ENCODE assay signal across 26 cellular contexts in the genomic region with DNA sequence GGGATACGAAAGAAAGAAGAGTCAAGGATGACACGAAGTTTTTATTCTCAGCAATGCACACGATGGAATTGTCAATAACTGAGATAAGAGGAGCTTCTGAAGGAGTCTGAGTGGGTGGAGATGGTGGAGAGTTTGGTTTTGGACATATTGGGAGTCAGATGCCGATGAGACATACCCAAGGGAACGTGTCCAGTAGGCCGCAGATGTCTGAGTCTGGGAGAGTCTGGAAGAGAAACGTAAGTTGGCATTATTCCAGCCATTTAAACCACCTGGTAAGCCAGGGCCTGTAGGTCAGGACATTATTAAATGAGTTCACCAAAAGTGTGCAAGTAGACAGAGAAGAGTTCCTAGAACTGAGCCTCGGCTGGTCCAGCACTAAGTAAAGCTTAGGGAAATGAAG.
"Had no signal": no experiment of that assay in that cellular context is flagged by ENCODE, and none has a peak within 500 bp of the region (broad histone marks: within the 10 kb centered on the region; RNA-seq: fewer than 3 reads in every experiment).

No MANE protein-coding gene starts in this region.

- H3K9me3 ChIP-seq: ascending aorta, Peyer's patch had no signal

- DNase-seq: activated CD4-positive, alpha-beta memory T cell treated with anti-CD3 and anti-CD28 coated beads for 36 hours; activated CD4-positive, alpha-beta T cell treated with anti-CD3 and anti-CD28 coated beads, Interleukin-2, amount 10 ng/mL, durations not matched to agents 7 days and 5 days; activated CD4-positive, CD25-positive, alpha-beta regulatory T cell; activated CD8-positive, alpha-beta memory T cell treated with anti-CD3 and anti-CD28 coated beads for 24 hours; activated effector memory CD4-positive, alpha-beta T cell treated with anti-CD3 and anti-CD28 coated beads, Interleukin-2, amount 50 U/mL, for 16 hours; activated naive CD4-positive, alpha-beta T cell treated with Interleukin-2 at 50 U/mL for 16 hours; activated naive CD8-positive, alpha-beta T cell treated with anti-CD3 and anti-CD28 coated beads, Interleukin-2, amount 50 U/mL, for 24 hours; activated T-cell treated with anti-CD3 and anti-CD28 coated beads, Interleukin-2, amount 50 U/mL, for 4 hours; amniotic stem cell; NCI-H1048; NCI-H146; NCI-H187 treated with DMSO at 0.1 percent for 48 hours; NCI-H2081 treated with DMSO at 0.1 percent for 48 hours; NCI-H446; NCI-H524; NCI-H774; NK-92 treated with Interleukin-12 subunit alpha and Interleukin-12 subunit beta, amount 100 ng/mL, for 24 hours; OCI-M1; Peyer's patch; SHP77 treated with DMSO at 0.1 percent for 48 hours; T-helper 9 cell had no signal

- ATAC-seq: activated naive CD4-positive, alpha-beta T cell treated with anti-CD3 and anti-CD28 coated beads, Interleukin-2, amount 50 U/mL, for 72 hours; activated naive CD8-positive, alpha-beta T cell treated with anti-CD3 and anti-CD28 coated beads, Interleukin-2, amount 50 U/mL, for 24 hours; activated T-cell treated with anti-CD3 and anti-CD28 coated beads, Interleukin-2, amount 50 U/mL, for 4 hours had no signal

- H3K36me3 ChIP-seq: ascending aorta, cardiac muscle cell, Peyer's patch had no signal

- H3K27me3 Mint-ChIP-seq: activated CD4-positive, alpha-beta memory T cell treated with anti-CD3 and anti-CD28 coated beads for 36 hours; activated CD4-positive, alpha-beta T cell treated with anti-CD3 and anti-CD28 coated beads, Interleukin-2, amount 10 ng/mL, durations not matched to agents 7 days and 5 days; activated naive CD8-positive, alpha-beta T cell treated with anti-CD3 and anti-CD28 coated beads, Interleukin-2, amount 50 U/mL, for 24 hours; brain had no signal

- H3K27ac ChIP-seq: ascending aorta, cardiac muscle cell, Peyer's patch had no signal

- H3K4me1 Mint-ChIP-seq: activated CD4-positive, alpha-beta T cell treated with anti-CD3 and anti-CD28 coated beads, Interleukin-2, amount 10 ng/mL, durations not matched to agents 7 days and 5 days; activated naive CD8-positive, alpha-beta T cell treated with anti-CD3 and anti-CD28 coated beads, Interleukin-2, amount 50 U/mL, for 24 hours; brain had no signal

- H3K4me3 Mint-ChIP-seq: activated CD4-positive, alpha-beta memory T cell treated with anti-CD3 and anti-CD28 coated beads for 36 hours; activated CD4-positive, alpha-beta T cell treated with anti-CD3 and anti-CD28 coated beads, Interleukin-2, amount 10 ng/mL, durations not matched to agents 7 days and 5 days; activated naive CD8-positive, alpha-beta T cell treated with anti-CD3 and anti-CD28 coated beads, Interleukin-2, amount 50 U/mL, for 24 hours; activated T-cell treated with anti-CD3 and anti-CD28 coated beads, Interleukin-2, amount 50 U/mL, for 4 hours; brain; T-helper 1 cell treated with Interleukin-12 subunit alpha and Interleukin-12 subunit beta and Interleukin-4 antibody, amounts not matched to agents 30 μg/mL and 1 μg/mL, for 36 hours had no signal

- H3K4me1 ChIP-seq: ascending aorta, Peyer's patch had no signal

- H3K4me3 ChIP-seq: ascending aorta, cardiac muscle cell, Peyer's patch had no signal

- H3K36me3 Mint-ChIP-seq: activated CD4-positive, alpha-beta memory T cell treated with anti-CD3 and anti-CD28 coated beads for 36 hours; activated naive CD4-positive, alpha-beta T cell treated with anti-CD3 and anti-CD28 coated beads, Interleukin-2, amount 50 U/mL, for 72 hours; brain had no signal

- H3K27me3 ChIP-seq: ascending aorta, cardiac muscle cell, Peyer's patch had no signal

- H3K27ac Mint-ChIP-seq: activated CD4-positive, alpha-beta memory T cell treated with anti-CD3 and anti-CD28 coated beads for 36 hours; activated CD4-positive, alpha-beta T cell treated with anti-CD3 and anti-CD28 coated beads, Interleukin-2, amount 10 ng/mL, durations not matched to agents 7 days and 5 days; activated naive CD4-positive, alpha-beta T cell treated with anti-CD3 and anti-CD28 coated beads, Interleukin-2, amount 50 U/mL, for 72 hours; activated naive CD8-positive, alpha-beta T cell treated with anti-CD3 and anti-CD28 coated beads, Interleukin-2, amount 50 U/mL, for 24 hours; brain; T-helper 1 cell treated with Interleukin-12 subunit alpha and Interleukin-12 subunit beta and Interleukin-4 antibody, amounts not matched to agents 30 μg/mL and 1 μg/mL, for 36 hours had no signal
